In the genomic region with DNA sequence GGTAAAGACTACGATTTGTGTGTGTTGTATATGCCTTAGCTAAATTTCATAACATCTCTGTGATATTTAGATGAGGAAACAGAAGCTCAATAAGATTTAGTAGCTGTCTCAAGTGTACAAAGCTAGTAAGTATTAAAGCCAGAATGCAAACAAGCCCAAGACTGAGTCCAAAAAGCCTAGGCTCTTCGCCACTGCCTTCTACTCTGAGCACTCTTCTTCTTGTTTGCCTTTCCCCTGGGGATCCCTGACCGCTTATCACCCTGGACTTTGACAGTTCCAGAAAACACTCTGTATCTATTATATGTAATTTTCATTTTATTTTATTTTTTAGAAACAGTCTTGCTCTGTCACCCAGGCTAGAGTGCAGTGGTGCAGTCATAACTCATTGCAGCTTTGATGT, we compare ENCODE assay signal across 16 cellular contexts. TPM values are rescaled to one million over a fixed set of nuclear protein-coding genes. Genes with fewer than 3 reads are reported as not detected.
DNase-seq lines count a peak whose midpoint lies in the region; ATAC-seq and TF ChIP-seq lines count a peak whose summit lies in the region.
"Had no signal": no experiment of that assay in that cellular context is flagged by ENCODE, and none has a peak within 500 bp of the region (broad histone marks: within the 10 kb centered on the region; RNA-seq: fewer than 3 reads in every experiment).

No MANE protein-coding gene starts in this region.

- H3K27me3 Mint-ChIP-seq in natural killer cell treated with Interleukin-12 subunit alpha and Interleukin-12 subunit beta and Interleukin-15 and Interleukin-18, amount 100 ng/mL, for 72 hours = no peaks in the 10 kb centered on the region

- 80 to 100% methylated on average over 2 to 3 of the region's 3 CpGs for WGBS in gastroesophageal sphincter (ENCODE audit: low coverage in 1 of 2), 2 donors
- 84 to 94% (median 87%) methylated on average over 3 of the region's 3 CpGs for WGBS in adrenal gland, 4 donors

- 0 out of 2 replicates have a peak, but pooled peaks cover 6% of the 10 kb centered on the region for H4K20me1 ChIP-seq in SU-DHL-6 (ENCODE audit: low read depth, low read length)

- H3K4me3 ChIP-seq in SU-DHL-6 (ENCODE audit: insufficient read depth, low read length, poor library complexity, severe bottlenecking) (no peak overlapping the region), gastroesophageal sphincter (no peak overlapping the region), adrenal gland (no peak overlapping the region)
- H3K4me3 ChIP-seq: HAP-1, MG63, sigmoid colon had no signal

- DNase-seq in NOMO-1 (lab: John Stamatoyannopoulos, UW; ENCODE audit: unreplicated experiment in 2 of 2) (peak; percentile 51 to 82), NOMO-1 treated with dmso at 0.1 percent for 144 hours (lab: John Stamatoyannopoulos, UW; ENCODE audit: unreplicated experiment) (no peak), foreskin keratinocyte (no peak), adrenal gland (no peak)
- DNase-seq in natural killer cell treated with Interleukin-12 subunit alpha and Interleukin-12 subunit beta and Interleukin-15 and Interleukin-18, amount 100 ng/mL, for 72 hours (ENCODE audit: low spot score) = no peak
- DNase-seq: activated CD8-positive, alpha-beta memory T cell treated with anti-CD3 and anti-CD28 coated beads, Interleukin-2, amount 50 U/mL, for 48 hours; COR-L47; MG63; NCI-H2107; sigmoid colon; stimulated activated naive CD4-positive, alpha-beta T cell treated with Interleukin-2 at 50 U/mL for 16 hours had no signal

- intact Hi-C loops in adrenal gland (cut with DNase I) = loop anchor here (10.0 kb wide), 2 partner anchors 48 to 62 kb away; no protein-coding TSS in a partner anchor

- H3K9me2 ChIP-seq in SU-DHL-6 (replicated peaks; ENCODE audit: insufficient read depth, low read length) = no peaks in the 10 kb centered on the region

- no peak overlapping the region for H3K27ac ChIP-seq in SU-DHL-6 (ENCODE audit: low read depth, low read length)
- H3K27ac ChIP-seq in gastroesophageal sphincter = no peak overlapping the region
- no peak overlapping the region for H3K27ac ChIP-seq in foreskin keratinocyte
- H3K27ac ChIP-seq in adrenal gland = no peak overlapping the region
- H3K27ac ChIP-seq: 22Rv1, sigmoid colon had no signal

- H3K4me2 ChIP-seq in SU-DHL-6 (ENCODE audit: low read depth, low read length, poor library complexity, severe bottlenecking) = peak overlapping the region; percentile 83

- peak overlapping the region; percentile 23 to 43 for H3K27ac Mint-ChIP-seq in natural killer cell treated with Interleukin-12 subunit alpha and Interleukin-12 subunit beta and Interleukin-15 and Interleukin-18, amount 100 ng/mL, for 72 hours

- no peak for TF ChIP-seq CTCF in SU-DHL-6 (IDR thresholded peaks at IDR 0.05; ENCODE audit: insufficient read depth, low read length, poor library complexity, severe bottlenecking)
- no peak for TF ChIP-seq CTCF in gastroesophageal sphincter (IDR thresholded peaks at IDR 0.05)
- TF ChIP-seq CTCF in foreskin keratinocyte (conservative IDR thresholded peaks at IDR 0.05) = no peak
- TF ChIP-seq CTCF in adrenal gland (IDR thresholded peaks at IDR 0.05) = no peak

- H3K4me1 Mint-ChIP-seq in natural killer cell treated with Interleukin-12 subunit alpha and Interleukin-12 subunit beta and Interleukin-15 and Interleukin-18, amount 100 ng/mL, for 72 hours (ENCODE audit: low read depth in 2 of 2) = peaks cover 63 to 82% of the 10 kb centered on the region in 2 donors

- peaks cover 0 to 54% (median 23%) of the 10 kb centered on the region in 3 donors for H3K4me1 ChIP-seq in gastroesophageal sphincter
- peaks cover 18% of the 10 kb centered on the region for H3K4me1 ChIP-seq in foreskin keratinocyte
- peaks cover 0 to 63% of the 10 kb centered on the region in 2 donors for H3K4me1 ChIP-seq in adrenal gland (replicated peaks in 1 of 2)

- TF ChIP-seq POLR2A in gastroesophageal sphincter (IDR thresholded peaks at IDR 0.05) = no peak
- no peak for TF ChIP-seq POLR2A in adrenal gland (IDR thresholded peaks at IDR 0.05)

- peak; percentile 22 for ATAC-seq in HG03135 (IDR thresholded peaks at IDR 0.05; ENCODE audit: unreplicated experiment)
- ATAC-seq in natural killer cell treated with Interleukin-12 subunit alpha and Interleukin-12 subunit beta and Interleukin-15 and Interleukin-18, amount 100 ng/mL, for 72 hours = no peak
- ATAC-seq in gastroesophageal sphincter = no peak
- no peak for ATAC-seq in foreskin keratinocyte

- peaks cover 31% of the 10 kb centered on the region for H3K36me3 Mint-ChIP-seq in natural killer cell treated with Interleukin-12 subunit alpha and Interleukin-12 subunit beta and Interleukin-15 and Interleukin-18, amount 100 ng/mL, for 72 hours

- H3K79me2 ChIP-seq in SU-DHL-6 (ENCODE audit: insufficient read depth, low read length) = peaks cover 100% of the 10 kb centered on the region

- H2AFZ ChIP-seq in SU-DHL-6 (ENCODE audit: low read depth, low read length, severe bottlenecking) = no peak overlapping the region

- H3K36me3 ChIP-seq in SU-DHL-6 (ENCODE audit: low read length) = peaks cover 20% of the 10 kb centered on the region
- peaks cover 0 to 10% of the 10 kb centered on the region in 2 donors for H3K36me3 ChIP-seq in gastroesophageal sphincter
- no peaks in the 10 kb centered on the region for H3K36me3 ChIP-seq in adrenal gland (replicated peaks in 1 of 2)

- H3K9me3 ChIP-seq in SU-DHL-6 (ENCODE audit: insufficient read depth, low read length) (peaks cover 15% of the 10 kb centered on the region; the same call in 1 of the 2 replicates), gastroesophageal sphincter (no peaks in the 10 kb centered on the region), adrenal gland (replicated peaks in 1 of 3) (no peaks in the 10 kb centered on the region)
- H3K9me3 ChIP-seq: MG63, sigmoid colon had no signal

- H3K9ac ChIP-seq in SU-DHL-6 (ENCODE audit: low read length) = no peak overlapping the region

- peak overlapping the region; percentile 26 for H3K4me3 Mint-ChIP-seq in natural killer cell treated with Interleukin-12 subunit alpha and Interleukin-12 subunit beta and Interleukin-15 and Interleukin-18, amount 100 ng/mL, for 72 hours

- H3F3A ChIP-seq in SU-DHL-6 (ENCODE audit: insufficient read depth) = peaks cover 11% of the 10 kb centered on the region; the same call in 1 of the 2 replicates

- no peaks in the 10 kb centered on the region for H3K9me3 Mint-ChIP-seq in natural killer cell treated with Interleukin-12 subunit alpha and Interleukin-12 subunit beta and Interleukin-15 and Interleukin-18, amount 100 ng/mL, for 72 hours

- TF ChIP-seq EP300 in gastroesophageal sphincter (IDR thresholded peaks at IDR 0.05) = no peak

- H3K27me3 ChIP-seq in SU-DHL-6 (ENCODE audit: low read length) (no peaks in the 10 kb centered on the region), gastroesophageal sphincter (no peaks in the 10 kb centered on the region), foreskin keratinocyte (no peaks in the 10 kb centered on the region), adrenal gland (no peaks in the 10 kb centered on the region)
- H3K27me3 ChIP-seq: MG63, sigmoid colon had no signal

RNA-seq across cellular contexts. Expression of a gene that starts 5.8 kb away (rescaled TPM):
- 10 to 100 TPM; 61.6 to 81.6 TPM for total RNA-seq in natural killer cell treated with Interleukin-12 subunit alpha and Interleukin-12 subunit beta and Interleukin-15 and Interleukin-18, amount 100 ng/mL, for 72 hours
- 100 to 1,000 TPM in 1 of 4 donors, 10 to 100 TPM in 3; 63.9 to 114 (median 71.7) TPM for total RNA-seq in gastroesophageal sphincter
- total RNA-seq in foreskin keratinocyte = 96.6 and 121 TPM in 2 replicates
- 51.5 and 52.5 TPM in 2 replicates for polyA plus RNA-seq in foreskin keratinocyte
- 100 to 1,000 TPM; 100 to 144 (median 113) TPM for total RNA-seq in adrenal gland
- polyA plus RNA-seq in adrenal gland = 100 to 1,000 TPM in 1 of 3 donors, 10 to 100 TPM in 2; 22.7 to 146 (median 29.9) TPM

Comparison
In these comparisons a context has a peak if more than half of its experiments do, and no peak if none do; other contexts are left out.
1. DNase-seq: peak in NOMO-1 (2 of 2); none in NOMO-1 treated with dmso at 0.1 percent for 144 hours (single experiment), natural killer cell treated with Interleukin-12 subunit alpha and Interleukin-12 subunit beta and Interleukin-15 and Interleukin-18, amount 100 ng/mL, for 72 hours (single experiment), foreskin keratinocyte (0 of 2) and adrenal gland (0 of 7).